ENCODE assay signal across 15 cellular contexts in the genomic region with DNA sequence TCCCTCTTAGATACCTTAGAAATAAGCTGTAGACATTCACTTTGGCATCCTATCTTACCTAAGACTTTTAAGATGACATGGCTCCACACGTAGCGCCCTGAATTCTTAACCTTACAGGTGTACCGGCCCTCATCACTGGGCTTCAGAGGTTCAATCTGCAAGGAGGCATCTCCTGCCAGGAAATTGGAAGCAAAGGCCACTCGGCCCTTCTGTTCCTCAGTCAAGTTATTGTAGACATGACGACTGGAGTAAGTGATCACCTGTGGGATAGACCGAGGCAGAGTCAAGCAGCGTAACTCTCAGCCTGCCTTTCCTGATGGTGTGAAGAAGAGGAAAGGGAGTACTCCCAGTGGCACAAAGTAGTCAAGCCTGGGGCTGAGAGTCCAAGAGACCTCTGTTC. TPM values are rescaled to one million over a fixed set of nuclear protein-coding genes. Genes with fewer than 3 reads are reported as not detected.
DNase-seq lines count a peak whose midpoint lies in the region; ATAC-seq and TF ChIP-seq lines count a peak whose summit lies in the region.
"Had no signal": no experiment of that assay in that cellular context is flagged by ENCODE, and none has a peak within 500 bp of the region (broad histone marks: within the 10 kb centered on the region; RNA-seq: fewer than 3 reads in every experiment).

No MANE protein-coding gene starts in this region.

- H3K36me3 Mint-ChIP-seq in T-helper 2 cell treated with Interferon-gamma antibody and Interleukin-4, amounts not matched to agents 5 μg/mL and 100 μg/mL, for 36 hours (ENCODE audit: low read depth), result peaks cover 7% of the 10 kb centered on the region
- peaks cover 3% of the 10 kb centered on the region for H3K36me3 Mint-ChIP-seq in effector memory CD8-positive, alpha-beta T cell (ENCODE audit: insufficient read depth)

- no peak overlapping the region for H3K23ac ChIP-seq in IMR-90 (ENCODE audit: low read depth, low read length)

- TF ChIP-seq CTCF in IMR-90 (conservative IDR thresholded peaks at IDR 0.05; ENCODE audit: low read depth, low read length) (no peak), sigmoid colon (IDR thresholded peaks at IDR 0.05) (no peak), mucosa of descending colon (IDR thresholded peaks at IDR 0.05) (no peak), brain microvascular endothelial cell (IDR thresholded peaks at IDR 0.05; ENCODE audit: low read depth, low read length, missing control alignments) (no peak)

- no peaks in the 10 kb centered on the region for H3K27me3 ChIP-seq in IMR-90 (ENCODE audit: control insufficient read depth, insufficient read depth, low read length)
- H3K27me3 ChIP-seq in sigmoid colon, result no peaks in the 10 kb centered on the region
- H3K27me3 ChIP-seq in brain microvascular endothelial cell (replicated peaks), result no peaks in the 10 kb centered on the region
- H3K27me3 ChIP-seq: BLaER1 treated with 17β-estradiol and CSF1 and Interleukin-3, amounts not matched to agents 10 nM and 100 nM; stomach; upper lobe of left lung had no signal

- no peak for DNase-seq in T-helper 2 cell treated with Interferon-gamma antibody and Interleukin-4, amounts not matched to agents 5 μg/mL and 100 μg/mL, for 36 hours (ENCODE audit: low spot score)
- DNase-seq in T-helper 2 cell (no peak), IMR-90 (no peak), sigmoid colon (no peak), mucosa of descending colon (no peak), head of caudate nucleus (no peak), brain microvascular endothelial cell (no peak)
- no peak for DNase-seq in effector memory CD8-positive, alpha-beta T cell
- DNase-seq: activated CD8-positive, alpha-beta T cell treated with anti-CD3 and anti-CD28 coated beads, Interleukin-2, amount 10 ng/mL, durations not matched to agents 7 days and 5 days; activated naive CD8-positive, alpha-beta T cell treated with anti-CD3 and anti-CD28 coated beads for 36 hours; NCI-H69; stimulated activated CD4-positive, alpha-beta T cell treated with anti-CD3 and anti-CD28 coated beads, Interleukin-4, amount 100 ng/mL, for 4 hours; stomach; upper lobe of left lung had no signal

- no peak overlapping the region for H3K9ac ChIP-seq in IMR-90 (ENCODE audit: low read depth, low read length)
- H3K9ac ChIP-seq: BLaER1 treated with 17β-estradiol and CSF1 and Interleukin-3, amounts not matched to agents 10 nM and 100 nM had no signal

- WGBS in IMR-90 (ENCODE audit: extremely low coverage in 2 of 2, insufficient read length in 1 of 2), 2 experiments, result 91% methylated on average over 5 of the region's 7 CpGs; no CpG with 5 or more reads in 1 of the 2 experiments
- 96 to 97% methylated on average over 7 of the region's 7 CpGs for WGBS in sigmoid colon, 2 donors

- TF ChIP-seq RAD21 in IMR-90 (IDR thresholded peaks at IDR 0.05; ENCODE audit: low read length), result no peak

- no peak overlapping the region for H2BK20ac ChIP-seq in IMR-90 (ENCODE audit: low read depth, low read length)

- no peak overlapping the region for H3K56ac ChIP-seq in IMR-90 (ENCODE audit: extremely low read depth, insufficient read depth, low read length)

- H3K9me3 ChIP-seq in IMR-90 (ENCODE audit: control insufficient read depth, insufficient read depth, low read length), result no peaks in the 10 kb centered on the region
- no peaks in the 10 kb centered on the region for H3K9me3 ChIP-seq in sigmoid colon
- no peaks in the 10 kb centered on the region for H3K9me3 ChIP-seq in mucosa of descending colon
- H3K9me3 ChIP-seq: stomach, upper lobe of left lung had no signal

- no peak overlapping the region for H2AFZ ChIP-seq in IMR-90 (replicated peaks; ENCODE audit: low read length, poor library complexity)

- ATAC-seq in IMR-90 (ENCODE audit: low read depth), result no peak
- ATAC-seq in effector memory CD8-positive, alpha-beta T cell (replicated peaks), result no peak
- no peak for ATAC-seq in mucosa of descending colon

- TF ChIP-seq POLR2A in IMR-90 (IDR thresholded peaks at IDR 0.05; ENCODE audit: low read depth, low read length), result no peak
- TF ChIP-seq POLR2A in sigmoid colon (IDR thresholded peaks at IDR 0.05), result no peak

- H3K4me3 ChIP-seq in IMR-90 (ENCODE audit: insufficient read depth, low read depth, low read length) (no peak overlapping the region), sigmoid colon (no peak overlapping the region), mucosa of descending colon (no peak overlapping the region), brain microvascular endothelial cell (ENCODE audit: low read depth, low read length) (no peak overlapping the region)
- H3K4me3 ChIP-seq: BLaER1 treated with 17β-estradiol and CSF1 and Interleukin-3, amounts not matched to agents 10 nM and 100 nM; stomach; upper lobe of left lung had no signal

- dilution Hi-C loops in IMR-90 (cut with HindIII; ENCODE audit: low sequenced_read_pairs, unreplicated experiment), result no loop called here

- no peak overlapping the region for H4K8ac ChIP-seq in IMR-90 (ENCODE audit: low read depth in 2 of 2, low read length in 2 of 2)

- no peak overlapping the region for H3K14ac ChIP-seq in IMR-90 (replicated peaks; ENCODE audit: low read depth, low read length)

- H4K5ac ChIP-seq in IMR-90 (ENCODE audit: low read depth, low read length), result no peak overlapping the region

- peak overlapping the region; percentile 15 for H3K27ac Mint-ChIP-seq in T-helper 2 cell treated with Interferon-gamma antibody and Interleukin-4, amounts not matched to agents 5 μg/mL and 100 μg/mL, for 36 hours
- H3K27ac Mint-ChIP-seq in effector memory CD8-positive, alpha-beta T cell, result peak overlapping the region; percentile 88 to 92
- H3K27ac Mint-ChIP-seq: activated CD8-positive, alpha-beta T cell treated with anti-CD3 and anti-CD28 coated beads, Interleukin-2, amount 10 ng/mL, durations not matched to agents 7 days and 5 days; activated naive CD8-positive, alpha-beta T cell treated with anti-CD3 and anti-CD28 coated beads for 36 hours had no signal

- in situ Hi-C loops in IMR-90 (cut with MboI; ENCODE audit: low sequenced_read_pairs) (no loop called here), brain microvascular endothelial cell (cut with HindIII; ENCODE audit: low pct_ligation_motif_present, low sequenced_read_pairs) (no loop called here)

- H3K4ac ChIP-seq in IMR-90 (ENCODE audit: low read depth, low read length), result no peak overlapping the region

- no peak overlapping the region for H3K18ac ChIP-seq in IMR-90 (ENCODE audit: low read depth, low read length)

- TF ChIP-seq EP300 in sigmoid colon (IDR thresholded peaks at IDR 0.05), result no peak

- H4K20me1 ChIP-seq in IMR-90 (ENCODE audit: insufficient read depth, low read length), result peaks cover 12% of the 10 kb centered on the region
- H4K20me1 ChIP-seq: BLaER1 treated with 17β-estradiol and CSF1 and Interleukin-3, amounts not matched to agents 10 nM and 100 nM had no signal

- no peak overlapping the region for H3K4me3 Mint-ChIP-seq in T-helper 2 cell treated with Interferon-gamma antibody and Interleukin-4, amounts not matched to agents 5 μg/mL and 100 μg/mL, for 36 hours
- H3K4me3 Mint-ChIP-seq in effector memory CD8-positive, alpha-beta T cell, result no peak overlapping the region
- H3K4me3 Mint-ChIP-seq: activated CD8-positive, alpha-beta T cell treated with anti-CD3 and anti-CD28 coated beads, Interleukin-2, amount 10 ng/mL, durations not matched to agents 7 days and 5 days; activated naive CD8-positive, alpha-beta T cell treated with anti-CD3 and anti-CD28 coated beads for 36 hours had no signal

- H2BK15ac ChIP-seq in IMR-90 (ENCODE audit: low read depth, low read length), result no peak overlapping the region

- peak overlapping the region; percentile 55 for H2AK9ac ChIP-seq in IMR-90 (replicated peaks; ENCODE audit: low read depth, low read length, poor library complexity)

- peaks cover 55% of the 10 kb centered on the region for H3K36me3 ChIP-seq in IMR-90 (ENCODE audit: control insufficient read depth, insufficient read depth, low read length)
- H3K36me3 ChIP-seq in sigmoid colon, result peaks cover 0 to 39% (median 7%) of the 10 kb centered on the region in 4 donors
- H3K36me3 ChIP-seq in mucosa of descending colon (ENCODE audit: low read depth), result no peaks in the 10 kb centered on the region
- no peaks in the 10 kb centered on the region for H3K36me3 ChIP-seq in brain microvascular endothelial cell (replicated peaks)
- H3K36me3 ChIP-seq: BLaER1 treated with 17β-estradiol and CSF1 and Interleukin-3, amounts not matched to agents 10 nM and 100 nM; upper lobe of left lung had no signal

- H3K27ac ChIP-seq in IMR-90 (ENCODE audit: insufficient read depth, low read length), result peak overlapping the region; percentile 17; the same call in 1 of the 2 replicates
- peak overlapping the region; percentile 13 to 63 (median 57) for H3K27ac ChIP-seq in sigmoid colon
- no peak overlapping the region for H3K27ac ChIP-seq in brain microvascular endothelial cell

- H2AK5ac ChIP-seq in IMR-90 (ENCODE audit: low read depth, low read length), result no peak overlapping the region; the same call in 1 of the 2 replicates

- intact Hi-C loops in IMR-90 (cut with micrococcal nuclease) (no loop called here), sigmoid colon (cut with DNase I) (no loop called here), mucosa of descending colon (cut with DNase I, micrococcal nuclease) (no loop called here), head of caudate nucleus (cut with DNase I) (no loop called here)

- H2BK120ac ChIP-seq in IMR-90 (ENCODE audit: low read depth, low read length), result no peak overlapping the region

- H3K9me3 Mint-ChIP-seq in T-helper 2 cell treated with Interferon-gamma antibody and Interleukin-4, amounts not matched to agents 5 μg/mL and 100 μg/mL, for 36 hours, result no peaks in the 10 kb centered on the region
- H3K9me3 Mint-ChIP-seq in effector memory CD8-positive, alpha-beta T cell, result no peaks in the 10 kb centered on the region

- no peak overlapping the region for H4K91ac ChIP-seq in IMR-90 (ENCODE audit: insufficient read depth, low read depth, low read length)

- H3K27me3 Mint-ChIP-seq in T-helper 2 cell treated with Interferon-gamma antibody and Interleukin-4, amounts not matched to agents 5 μg/mL and 100 μg/mL, for 36 hours (ENCODE audit: low read depth), result no peaks in the 10 kb centered on the region
- no peaks in the 10 kb centered on the region for H3K27me3 Mint-ChIP-seq in effector memory CD8-positive, alpha-beta T cell
- H3K27me3 Mint-ChIP-seq: activated naive CD8-positive, alpha-beta T cell treated with anti-CD3 and anti-CD28 coated beads for 36 hours had no signal

- BruUV-seq in IMR-90 (replicated peaks; lab: Mats Ljungman, UMichigan), result no TSS peak

- peaks cover 49% of the 10 kb centered on the region for H3K4me1 Mint-ChIP-seq in T-helper 2 cell treated with Interferon-gamma antibody and Interleukin-4, amounts not matched to agents 5 μg/mL and 100 μg/mL, for 36 hours (ENCODE audit: low read depth)
- peaks cover 28 to 29% of the 10 kb centered on the region in 2 donors for H3K4me1 Mint-ChIP-seq in effector memory CD8-positive, alpha-beta T cell (ENCODE audit: low read depth in 2 of 2)

- H3K79me1 ChIP-seq in IMR-90 (ENCODE audit: low read depth in 1 of 2, low read length in 2 of 2), result peaks cover 25 to 45% of the 10 kb centered on the region in 2 experiments

- H3K4me1 ChIP-seq in IMR-90 (ENCODE audit: control insufficient read depth, insufficient read depth, low read length), result peaks cover 5% of the 10 kb centered on the region
- H3K4me1 ChIP-seq in sigmoid colon, result peaks cover 0 to 26% (median 13%) of the 10 kb centered on the region in 4 donors
- peaks cover 6% of the 10 kb centered on the region for H3K4me1 ChIP-seq in mucosa of descending colon (ENCODE audit: low read depth)

- no peak overlapping the region for H3K4me2 ChIP-seq in IMR-90 (ENCODE audit: low read depth, low read length)

- H2BK5ac ChIP-seq in IMR-90 (ENCODE audit: low read depth, low read length, poor library complexity, severe bottlenecking), result no peak overlapping the region

- CTCF ChIA-PET in IMR-90 (lab: Yijun Ruan, JAX), result no interaction called here

- peaks cover 6% of the 10 kb centered on the region for H3K9me1 ChIP-seq in IMR-90 (ENCODE audit: insufficient read depth, low read length)

- POLR2A ChIA-PET in IMR-90 (lab: Charles Lee; ENCODE audit: unreplicated experiment), result interaction anchor here (1.3 kb wide), 1 partner anchor 22 kb away, joined by 7 read pairs; the partner anchor contains the start of gene HSPA8

RNA-seq across cellular contexts. Expression of gene HSPA8, which starts 22.5 kb away (rescaled TPM):
- total RNA-seq in IMR-90 (2012; rRNA removed) (4,053 and 4,346 TPM in 2 replicates), sigmoid colon (100 to 1,000 TPM; 576 to 731 (median 702) TPM), mucosa of descending colon (100 to 1,000 TPM; 496 to 909 (median 797) TPM)
- polyA plus RNA-seq in IMR-90 (2012; rRNA removed) (2,309 and 2,607 TPM in 2 replicates), sigmoid colon (100 to 1,000 TPM; 300 to 563 (median 354) TPM)
- 891 and 1,297 TPM in 2 replicates for polyA plus RNA-seq in IMR-90 (2012; cell fraction: cytosol; rRNA removed)
- 378 and 1,026 TPM in 2 replicates for polyA plus RNA-seq in IMR-90 (2012; cell fraction: nucleus; rRNA removed; ENCODE audit: low replicate concordance)
